8 cellular contexts compared by ENCODE assay signal in genomic region chr9:137550241-137550621, GRCh38. TPM values are rescaled to one million over a fixed set of nuclear protein-coding genes. Genes with fewer than 3 reads are reported as not detected.
A peak's percentile ranks its signal among the peaks of the same experiment; 100 is the strongest.
DNase-seq lines count a peak whose midpoint lies in the region; ATAC-seq and TF ChIP-seq lines count a peak whose summit lies in the region.

TSS of gene PNPLA7 (minus strand) at chr9:137550402. CDS start at chr9:137550197, 205 bp downstream.

- H3K4me3 ChIP-seq in GM06990 (replicated peaks; ENCODE audit: low read depth, low read length), result peak within 1 kb of the TSS; percentile 75
- peak within 1 kb of the TSS; percentile 63 for H3K4me3 ChIP-seq in hepatocyte
- H3K4me3 ChIP-seq in prostate gland, result peak within 1 kb of the TSS; percentile 71 to 85

- ATAC-seq in HG03045 (IDR thresholded peaks at IDR 0.05; ENCODE audit: unreplicated experiment) (no peak), HG03039 (IDR thresholded peaks at IDR 0.05; ENCODE audit: unreplicated experiment) (no peak)

- peak within 1 kb of the TSS; percentile 99 for H3K4me2 ChIP-seq in hepatocyte

- intact Hi-C loops in prostate gland (cut with DNase I), result no loop called here

- peak; percentile 65 for TF ChIP-seq POLR2A in prostate gland (IDR thresholded peaks at IDR 0.05)

- 6% methylated on average over 10 of the region's 13 CpGs for WGBS in hepatocyte (ENCODE audit: low lambda C conversion rate, missing lambda C conversion rate)
- 1% methylated on average over 13 of the region's 13 CpGs for WGBS in prostate gland

- H3K27me3 Mint-ChIP-seq in brain, result no peaks in the 10 kb centered on the region

- H3K9me3 ChIP-seq in hepatocyte (ENCODE audit: low read depth) (no peaks in the 10 kb centered on the region), prostate gland (no peaks in the 10 kb centered on the region)

- TF ChIP-seq CTCF in GM06990 (IDR thresholded peaks at IDR 0.05; ENCODE audit: insufficient read depth, low read length, poor library complexity, severe bottlenecking), result no peak
- TF ChIP-seq CTCF in brain (conservative IDR thresholded peaks at IDR 0.05), result no peak
- no peak for TF ChIP-seq CTCF in hepatocyte (IDR thresholded peaks at IDR 0.05; ENCODE audit: poor library complexity)
- no peak for TF ChIP-seq CTCF in prostate gland (IDR thresholded peaks at IDR 0.05)

- no peaks in the 10 kb centered on the region for H4K20me1 ChIP-seq in hepatocyte (ENCODE audit: insufficient read depth, poor library complexity, severe bottlenecking)

- peaks cover 0 to 6% (median 0%) of the 10 kb centered on the region in 5 experiments for H3K9me3 Mint-ChIP-seq in brain

- no peaks in the 10 kb centered on the region for H3K79me2 ChIP-seq in hepatocyte

- H3K27ac ChIP-seq in hepatocyte (peak within 1 kb of the TSS; percentile 85), prostate gland (peak within 1 kb of the TSS; percentile 92 to 93)

- H3K4me3 Mint-ChIP-seq in brain, result peak within 1 kb of the TSS; percentile 83 to 96 (median 88)

- peaks cover 8% of the 10 kb centered on the region for H3K4me1 ChIP-seq in hepatocyte (ENCODE audit: insufficient read depth)
- peaks cover 4% of the 10 kb centered on the region for H3K4me1 ChIP-seq in prostate gland (replicated peaks)

- H3K27ac Mint-ChIP-seq in brain, result peak within 1 kb of the TSS; percentile 88 to 96 (median 95)

- peak within 1 kb of the TSS; percentile 93 for H2AFZ ChIP-seq in hepatocyte

- peaks cover 16% of the 10 kb centered on the region for H3K36me3 Mint-ChIP-seq in brain

- DNase-seq in GM06990 (ENCODE audit: extremely low read depth, insufficient read length) (peak; percentile 43), NCI-H146 treated with DMSO at 0.1 percent for 48 hours (lab: John Stamatoyannopoulos, UW; ENCODE audit: unreplicated experiment) (peak; percentile 59), T-helper 2 cell (peak in 4 of 5 experiments; percentile 30 to 61 (median 40)), hepatocyte (ENCODE audit: low spot score) (peak; percentile 91), prostate gland (ENCODE audit: low spot score) (peak; percentile 94)

- H3K27me3 ChIP-seq in GM06990 (replicated peaks; ENCODE audit: control insufficient read depth, insufficient read depth, low read length) (no peaks in the 10 kb centered on the region), hepatocyte (no peaks in the 10 kb centered on the region), prostate gland (replicated peaks; ENCODE audit: insufficient read depth) (no peaks in the 10 kb centered on the region)

- peaks cover 4% of the 10 kb centered on the region for H3K36me3 ChIP-seq in GM06990 (ENCODE audit: control insufficient read depth, insufficient read depth, low read length)
- no peaks in the 10 kb centered on the region for H3K36me3 ChIP-seq in hepatocyte (replicated peaks; ENCODE audit: insufficient read depth, low read depth)
- H3K36me3 ChIP-seq in prostate gland, result no peaks in the 10 kb centered on the region

- H3K4me1 Mint-ChIP-seq in brain, result peaks cover 29% of the 10 kb centered on the region

- H3K9me2 ChIP-seq in hepatocyte (replicated peaks; ENCODE audit: insufficient read depth), result no peaks in the 10 kb centered on the region

RNA-seq across cellular contexts. Expression of gene PNPLA7, which starts in this region (rescaled TPM):
- 4.3 TPM for polyA plus RNA-seq in brain (ENCODE audit: insufficient read depth, low read depth, low replicate concordance)
- 0.56 and 0.77 TPM in 2 replicates for total RNA-seq in hepatocyte
- polyA plus RNA-seq in hepatocyte, result 0.62 and 2.0 TPM in 2 replicates
- total RNA-seq in prostate gland, result 10 to 100 TPM; 34.2 to 64.3 TPM

Comparison
In these comparisons a context has a peak if more than half of its experiments do, and no peak if none do; other contexts are left out.
1. RNA of gene PNPLA7 (total RNA-seq): 34.2 to 64.3 TPM in prostate gland; 0.56 to 0.77 TPM in hepatocyte; every median in the first group is over 10 times any median in the second.
2. DNase-seq: peak in every context shown above with its lines; median percentile 94 in prostate gland; 91 in hepatocyte; 59 in NCI-H146 treated with DMSO at 0.1 percent for 48 hours; 43 in GM06990; 40 in T-helper 2 cell.
3. Peak in every context shown above with its lines, with median percentiles within 50 percentile points of each other: H3K4me3 ChIP-seq.